In genomic region chr2:216690451-216691209, GRCh38 we compare ENCODE assay signal across 9 cellular contexts. TPM values are rescaled to one million over a fixed set of nuclear protein-coding genes. Genes with fewer than 3 reads are reported as not detected.
DNase-seq lines count a peak whose midpoint lies in the region; ATAC-seq and TF ChIP-seq lines count a peak whose summit lies in the region.
"Had no signal": no experiment of that assay in that cellular context is flagged by ENCODE, and none has a peak within 500 bp of the region (broad histone marks: within the 10 kb centered on the region; RNA-seq: fewer than 3 reads in every experiment).

No MANE protein-coding gene starts in this region.

- peak overlapping the region; percentile 51 for H3K4me2 ChIP-seq in PC-9

- 0 out of 2 replicates have a peak, but pooled peaks cover 3% of the 10 kb centered on the region for H3F3A ChIP-seq in PC-9 (ENCODE audit: insufficient read depth, low read depth)

- BruUV-seq in PC-9 (replicated peaks; lab: Mats Ljungman, UMichigan) = no TSS peak

- TF ChIP-seq CTCF in AG10803 (conservative IDR thresholded peaks at IDR 0.05; ENCODE audit: low read length) (no peak), PC-9 (conservative IDR thresholded peaks at IDR 0.05) (no peak), fibroblast of mammary gland (conservative IDR thresholded peaks at IDR 0.05; ENCODE audit: control insufficient read depth, insufficient read depth, low read depth, low read length) (no peak), osteocyte (IDR thresholded peaks at IDR 0.05) (no peak)

- peak overlapping the region; percentile 90 for H3K27ac Mint-ChIP-seq in osteocyte (ENCODE audit: unreplicated experiment)

- intact Hi-C loops in PC-9 (cut with micrococcal nuclease; ENCODE audit: unreplicated experiment) = loop anchor here (5.0 kb wide), 1 partner anchor 542 kb away; no protein-coding TSS in a partner anchor

- no peak for ATAC-seq in HG02970 (IDR thresholded peaks at IDR 0.05; ENCODE audit: low FRiP score, unreplicated experiment)

- H3K27me3 ChIP-seq in PC-9 (ENCODE audit: insufficient read depth, low read depth) (no peaks in the 10 kb centered on the region), MG63 (peaks cover 15% of the 10 kb centered on the region)

- H3K4me3 ChIP-seq in AG10803 (ENCODE audit: low read length) (peak overlapping the region; percentile 61), PC-9 (no peak overlapping the region), fibroblast of mammary gland (ENCODE audit: control insufficient read depth, low read depth, low read length) (no peak overlapping the region), MG63 (no peak overlapping the region)

- DNase-seq in AG10803 (ENCODE audit: low read depth) = peak; percentile 92
- DNase-seq in PC-9 = no peak
- DNase-seq in fibroblast of mammary gland (ENCODE audit: low read depth) = peak; percentile 30
- no peak for DNase-seq in osteocyte (ENCODE audit: extremely low spot score, unreplicated experiment)
- DNase-seq in stimulated activated CD4-positive, alpha-beta T cell treated with anti-CD3 and anti-CD28 coated beads, Interleukin-1b, Interleukin-23, amount 100 ng/mL, for 48 hours = no peak
- no peak for DNase-seq in MG63
- no peak for DNase-seq in NCI-H187 treated with DMSO at 0.1 percent for 48 hours (lab: John Stamatoyannopoulos, UW)

- no peaks in the 10 kb centered on the region for H3K79me2 ChIP-seq in PC-9 (ENCODE audit: low read depth)

- peaks cover 47% of the 10 kb centered on the region for H3K36me3 Mint-ChIP-seq in osteocyte (ENCODE audit: unreplicated experiment)

- H3K9me3 ChIP-seq in PC-9 (ENCODE audit: insufficient read depth, low read depth) (no peaks in the 10 kb centered on the region), MG63 (no peaks in the 10 kb centered on the region)

- H3K4me1 ChIP-seq in PC-9 (replicated peaks; ENCODE audit: insufficient read depth) = no peaks in the 10 kb centered on the region; the same call in 1 of the 2 replicates

- CTCF ChIA-PET in PC-9 (lab: Charles Lee) = interaction anchor here (0.6 kb wide), 1 partner anchor 602 kb away, joined by 7 read pairs; no protein-coding TSS in a partner anchor

- H3K36me3 ChIP-seq in PC-9 (ENCODE audit: low read depth) = no peaks in the 10 kb centered on the region
- H3K36me3 ChIP-seq in MG63 = no peaks in the 10 kb centered on the region

- no peaks in the 10 kb centered on the region for H4K20me1 ChIP-seq in PC-9 (ENCODE audit: insufficient read depth)

- H2AFZ ChIP-seq in PC-9 = no peak overlapping the region

- peaks cover 48% of the 10 kb centered on the region for H3K4me1 Mint-ChIP-seq in osteocyte (ENCODE audit: unreplicated experiment)

- H3K9me3 Mint-ChIP-seq in osteocyte (ENCODE audit: unreplicated experiment) = no peaks in the 10 kb centered on the region

- H3K27ac ChIP-seq in PC-9 = no peak overlapping the region
- H3K27ac ChIP-seq: VCaP had no signal

- POLR2A ChIA-PET in PC-9 (lab: Charles Lee; ENCODE audit: unreplicated experiment) = interaction anchor here (0.6 kb wide), 1 partner anchor 56 kb away, joined by 4 read pairs; no protein-coding TSS in a partner anchor

- no peaks in the 10 kb centered on the region for H3K9me2 ChIP-seq in PC-9 (ENCODE audit: insufficient read depth)

- peak overlapping the region; percentile 77 for H3K4me3 Mint-ChIP-seq in osteocyte (ENCODE audit: unreplicated experiment)

- H3K27me3 Mint-ChIP-seq in osteocyte (ENCODE audit: unreplicated experiment) = no peaks in the 10 kb centered on the region

RNA-seq across cellular contexts. Expression of gene IGFBP5, which starts 4.7 kb away (rescaled TPM):
- total RNA-seq in PC-9 (2021) (5.5 and 10.0 TPM in 2 replicates), osteocyte (1,145 and 1,383 TPM in 2 replicates)
- 1.8 and 3.8 TPM in 2 replicates for total RNA-seq in MG63 (2014; rRNA removed; shearing (Covaris generic); ENCODE audit: low replicate concordance)

RNA-seq across cellular contexts. Expression of gene IGFBP2, which starts 57.4 kb away (rescaled TPM):
- total RNA-seq in PC-9 (2021) (106 and 133 TPM in 2 replicates), osteocyte (2,796 and 2,855 TPM in 2 replicates)
- 191 and 249 TPM in 2 replicates for total RNA-seq in MG63 (2014; rRNA removed; shearing (Covaris generic); ENCODE audit: low replicate concordance)

Comparison
In these comparisons a context has a peak if more than half of its experiments do, and no peak if none do; other contexts are left out.
1. DNase-seq: peak in AG10803 (single experiment) and fibroblast of mammary gland (single experiment); none in PC-9 (0 of 2), osteocyte (single experiment), stimulated activated CD4-positive, alpha-beta T cell treated with anti-CD3 and anti-CD28 coated beads, Interleukin-1b, Interleukin-23, amount 100 ng/mL, for 48 hours (single experiment), MG63 (single experiment) and NCI-H187 treated with DMSO at 0.1 percent for 48 hours (single experiment).
2. RNA of gene IGFBP5, which starts 4.7 kb away (total RNA-seq): 1,145 to 1,383 TPM in osteocyte; 5.5 to 10.0 TPM in PC-9 and 1.8 to 3.8 TPM in MG63; every median in the first group is over 100 times any median in the second.
3. RNA of gene IGFBP2, which starts 57.4 kb away (total RNA-seq): 2,796 to 2,855 TPM in osteocyte; 191 to 249 TPM in MG63 and 106 to 133 TPM in PC-9; every median in the first group is over 10 times any median in the second.